1 cellular context compared by ENCODE assay signal in the genomic region with DNA sequence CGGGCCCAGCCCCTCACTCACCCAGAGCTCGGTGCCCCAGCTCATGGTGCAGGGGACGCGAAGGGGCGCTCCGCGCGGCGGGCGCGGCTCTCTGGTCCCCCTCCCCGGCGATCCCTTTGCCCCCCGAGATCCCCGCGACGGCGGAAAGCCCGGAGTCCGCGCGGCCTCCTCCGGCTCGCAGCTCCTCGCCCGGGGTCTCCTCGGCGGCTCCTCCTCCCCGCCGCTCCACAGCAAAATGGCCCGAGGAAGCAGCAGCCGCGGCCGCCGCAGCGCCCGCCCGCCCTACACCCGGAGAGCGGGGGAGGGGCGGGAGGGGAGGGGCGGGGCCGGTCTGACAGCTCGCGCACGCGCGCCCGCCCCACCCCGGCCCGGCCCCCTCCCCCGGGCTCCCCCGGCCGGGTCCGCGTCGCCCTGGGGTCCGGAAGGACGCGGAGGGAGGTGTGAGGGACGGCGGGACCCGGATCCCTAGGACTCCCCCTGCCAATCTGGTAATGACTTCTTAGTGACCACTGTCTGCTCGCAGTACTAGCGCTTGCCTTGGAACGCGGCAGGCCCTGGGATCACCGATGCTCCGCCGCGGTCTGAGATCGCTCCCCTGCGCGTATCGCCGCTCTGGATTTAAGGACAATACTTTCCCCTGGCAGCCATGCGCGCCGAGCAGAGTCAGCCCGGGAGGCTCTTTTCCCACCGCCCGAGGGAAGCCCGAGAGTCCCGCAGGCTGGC.
TF ChIP-seq lines count a peak whose summit lies in the region.

Gene FNBP1, minus strand, starts transcription at position 259 of the 723 bp plus-strand sequence. Its CDS starts 214 bp downstream, at position 45.

TF ChIP-seq in HepG2, 621 proteins besides CTCF, POLR2A, EP300 and RAD21 (continued from another document and continues in another):
- TF ChIP-seq, protein P1, sequence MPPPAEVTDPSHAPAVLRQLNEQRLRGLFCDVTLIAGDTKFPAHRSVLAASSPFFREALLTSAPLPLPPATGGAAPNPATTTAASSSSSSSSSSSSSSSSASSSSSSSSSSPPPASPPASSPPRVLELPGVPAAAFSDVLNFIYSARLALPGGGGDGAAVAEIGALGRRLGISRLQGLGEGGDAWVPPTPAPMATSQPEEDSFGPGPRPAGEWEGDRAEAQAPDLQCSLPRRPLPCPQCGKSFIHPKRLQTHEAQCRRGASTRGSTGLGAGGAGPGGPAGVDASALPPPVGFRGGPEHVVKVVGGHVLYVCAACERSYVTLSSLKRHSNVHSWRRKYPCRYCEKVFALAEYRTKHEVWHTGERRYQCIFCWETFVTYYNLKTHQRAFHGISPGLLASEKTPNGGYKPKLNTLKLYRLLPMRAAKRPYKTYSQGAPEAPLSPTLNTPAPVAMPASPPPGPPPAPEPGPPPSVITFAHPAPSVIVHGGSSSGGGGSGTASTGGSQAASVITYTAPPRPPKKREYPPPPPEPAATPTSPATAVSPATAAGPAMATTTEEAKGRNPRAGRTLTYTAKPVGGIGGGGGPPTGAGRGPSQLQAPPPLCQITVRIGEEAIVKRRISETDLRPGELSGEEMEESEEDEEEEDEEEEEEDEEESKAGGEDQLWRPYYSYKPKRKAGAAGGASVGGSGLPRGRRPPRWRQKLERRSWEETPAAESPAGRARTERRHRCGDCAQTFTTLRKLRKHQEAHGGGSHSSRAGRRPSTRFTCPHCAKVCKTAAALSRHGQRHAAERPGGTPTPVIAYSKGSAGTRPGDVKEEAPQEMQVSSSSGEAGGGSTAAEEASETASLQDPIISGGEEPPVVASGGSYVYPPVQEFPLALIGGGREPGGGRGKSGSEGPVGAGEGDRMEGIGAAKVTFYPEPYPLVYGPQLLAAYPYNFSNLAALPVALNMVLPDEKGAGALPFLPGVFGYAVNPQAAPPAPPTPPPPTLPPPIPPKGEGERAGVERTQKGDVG (CRISPR knock-in tag; IDR thresholded peaks at IDR 0.05; ENCODE audit: borderline replicate concordance), result 0 out of 2 replicates have a peak, but pooled peaks have one; percentile 22
- TF ChIP-seq POLR2AphosphoS5 (IDR thresholded peaks at IDR 0.05; ENCODE audit: low read depth, low read length) (peak; percentile 65), CHCHD3 (CRISPR knock-in tag; IDR thresholded peaks at IDR 0.05) (no peak), SALL2 (CRISPR knock-in tag; IDR thresholded peaks at IDR 0.05) (peak; percentile 60; the same call in 1 of the 2 replicates), ZNF20 (CRISPR knock-in tag; IDR thresholded peaks at IDR 0.05) (peak; percentile 95; the same call in 1 of the 2 replicates), MAZ (IDR thresholded peaks at IDR 0.05; ENCODE audit: borderline replicate concordance, low read depth, low read length) (no peak), MAZ (CRISPR knock-in tag; IDR thresholded peaks at IDR 0.05; ENCODE audit: low read depth) (peak; percentile 72), YY1 (IDR thresholded peaks at IDR 0.05; ENCODE audit: insufficient read depth, insufficient replicate concordance, low read depth, low read length) (peak; percentile 77), MED1 (CRISPR knock-in tag; IDR thresholded peaks at IDR 0.05) (peak; percentile 9; the same call in 1 of the 2 replicates), KAT7 (CRISPR knock-in tag; IDR thresholded peaks at IDR 0.05; ENCODE audit: borderline replicate concordance) (peak; percentile 80), ZNF501 (CRISPR knock-in tag; IDR thresholded peaks at IDR 0.05) (peak; percentile 22), TAF15 (IDR thresholded peaks at IDR 0.05; ENCODE audit: low read depth, low read length, poor library complexity, severe bottlenecking) (no peak), ZNF496 (CRISPR knock-in tag; IDR thresholded peaks at IDR 0.05; ENCODE audit: insufficient replicate concordance) (no peak), CERS6 (CRISPR knock-in tag; IDR thresholded peaks at IDR 0.05) (no peak), BORCS8-MEF2B (CRISPR knock-in tag; IDR thresholded peaks at IDR 0.05) (no peak), KIAA2018 (CRISPR knock-in tag; IDR thresholded peaks at IDR 0.05; ENCODE audit: borderline replicate concordance) (no peak), ZNF709 (CRISPR knock-in tag; IDR thresholded peaks at IDR 0.05) (peak; percentile 20; the same call in 1 of the 2 replicates), MEIS2 (CRISPR knock-in tag; IDR thresholded peaks at IDR 0.05) (peak; percentile 29; the same call in 1 of the 2 replicates), ATF5 (CRISPR knock-in tag; IDR thresholded peaks at IDR 0.05; ENCODE audit: low read depth) (no peak), KMT2A (CRISPR knock-in tag; IDR thresholded peaks at IDR 0.05) (peak; percentile 78; the same call in 1 of the 2 replicates), ZFP90 (CRISPR knock-in tag; IDR thresholded peaks at IDR 0.05; ENCODE audit: borderline replicate concordance) (no peak), ZNF772 (CRISPR knock-in tag; IDR thresholded peaks at IDR 0.05) (peak; percentile 73; the same call in 1 of the 2 replicates), HNF4G (IDR thresholded peaks at IDR 0.05; ENCODE audit: borderline replicate concordance, low read depth, low read length) (no peak), HNF4G (CRISPR knock-in tag; IDR thresholded peaks at IDR 0.05; ENCODE audit: borderline replicate concordance, low read depth) (no peak), ZNF776 (CRISPR knock-in tag; IDR thresholded peaks at IDR 0.05) (peak; percentile 67; the same call in 1 of the 2 replicates), MXD1 (CRISPR knock-in tag; IDR thresholded peaks at IDR 0.05) (peak; percentile 44; the same call in 1 of the 2 replicates), ZNF556 (CRISPR knock-in tag; IDR thresholded peaks at IDR 0.05; ENCODE audit: borderline replicate concordance) (0 out of 2 replicates have a peak, but pooled peaks have one; percentile 39), KLF16 (CRISPR knock-in tag; IDR thresholded peaks at IDR 0.05) (0 out of 4 replicates have a peak, but pooled peaks of 1 of the 2 experiments have one; percentile 43), ZFP62 (CRISPR knock-in tag; IDR thresholded peaks at IDR 0.05) (no peak), ZBTB46 (CRISPR knock-in tag; IDR thresholded peaks at IDR 0.05; ENCODE audit: borderline replicate concordance) (no peak), RFX5 (IDR thresholded peaks at IDR 0.05; ENCODE audit: low read depth, low read length) (0 out of 2 replicates have a peak, but pooled peaks have one; percentile 23), KMT2B (CRISPR knock-in tag; IDR thresholded peaks at IDR 0.05) (peak; percentile 55; the same call in 1 of the 2 replicates), HDAC1 (CRISPR knock-in tag; IDR thresholded peaks at IDR 0.05) (peak; percentile 54; the same call in 1 of the 2 replicates), ELF1 (CRISPR knock-in tag; IDR thresholded peaks at IDR 0.05) (peak; percentile 28; the same call in 1 of the 2 replicates), SRY (CRISPR knock-in tag; IDR thresholded peaks at IDR 0.05) (0 out of 2 replicates have a peak, but pooled peaks have one; percentile 33), STAG1 (CRISPR knock-in tag; IDR thresholded peaks at IDR 0.05) (no peak)
- TF ChIP-seq, protein P2, sequence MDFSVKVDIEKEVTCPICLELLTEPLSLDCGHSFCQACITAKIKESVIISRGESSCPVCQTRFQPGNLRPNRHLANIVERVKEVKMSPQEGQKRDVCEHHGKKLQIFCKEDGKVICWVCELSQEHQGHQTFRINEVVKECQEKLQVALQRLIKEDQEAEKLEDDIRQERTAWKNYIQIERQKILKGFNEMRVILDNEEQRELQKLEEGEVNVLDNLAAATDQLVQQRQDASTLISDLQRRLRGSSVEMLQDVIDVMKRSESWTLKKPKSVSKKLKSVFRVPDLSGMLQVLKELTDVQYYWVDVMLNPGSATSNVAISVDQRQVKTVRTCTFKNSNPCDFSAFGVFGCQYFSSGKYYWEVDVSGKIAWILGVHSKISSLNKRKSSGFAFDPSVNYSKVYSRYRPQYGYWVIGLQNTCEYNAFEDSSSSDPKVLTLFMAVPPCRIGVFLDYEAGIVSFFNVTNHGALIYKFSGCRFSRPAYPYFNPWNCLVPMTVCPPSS (IDR thresholded peaks at IDR 0.05), result no peak
- TF ChIP-seq, protein P3, sequence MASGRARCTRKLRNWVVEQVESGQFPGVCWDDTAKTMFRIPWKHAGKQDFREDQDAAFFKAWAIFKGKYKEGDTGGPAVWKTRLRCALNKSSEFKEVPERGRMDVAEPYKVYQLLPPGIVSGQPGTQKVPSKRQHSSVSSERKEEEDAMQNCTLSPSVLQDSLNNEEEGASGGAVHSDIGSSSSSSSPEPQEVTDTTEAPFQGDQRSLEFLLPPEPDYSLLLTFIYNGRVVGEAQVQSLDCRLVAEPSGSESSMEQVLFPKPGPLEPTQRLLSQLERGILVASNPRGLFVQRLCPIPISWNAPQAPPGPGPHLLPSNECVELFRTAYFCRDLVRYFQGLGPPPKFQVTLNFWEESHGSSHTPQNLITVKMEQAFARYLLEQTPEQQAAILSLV (CRISPR knock-in tag; IDR thresholded peaks at IDR 0.05; ENCODE audit: borderline replicate concordance), result 0 out of 2 replicates have a peak, but pooled peaks have one; percentile 64
- TF ChIP-seq, protein P4, sequence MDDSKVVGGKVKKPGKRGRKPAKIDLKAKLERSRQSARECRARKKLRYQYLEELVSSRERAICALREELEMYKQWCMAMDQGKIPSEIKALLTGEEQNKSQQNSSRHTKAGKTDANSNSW (CRISPR knock-in tag; IDR thresholded peaks at IDR 0.05; ENCODE audit: borderline replicate concordance), result 0 out of 2 replicates have a peak, but pooled peaks have one; percentile 61
